In genomic region chr16:11053916-11054460, GRCh38 we compare ENCODE assay signal across 1 cellular context.
TF ChIP-seq lines count a peak whose summit lies in the region.

No MANE protein-coding gene starts in this region.

TF ChIP-seq in GM23338, 12 proteins besides CTCF, POLR2A, EP300 and RAD21 (continued from another document):
- no peak for TF ChIP-seq ZNF462 (CRISPR knock-in tag; IDR thresholded peaks at IDR 0.05)
- no peak for TF ChIP-seq POLR2AphosphoS5 (IDR thresholded peaks at IDR 0.05; ENCODE audit: low read depth)
- TF ChIP-seq REST (IDR thresholded peaks at IDR 0.05; ENCODE audit: unreplicated experiment): no peak
